In genomic region chr22:23216331-23217170, GRCh38 we compare ENCODE assay signal across 1 cellular context.
A peak's percentile ranks its signal among the peaks of the same experiment; 100 is the strongest.
TF ChIP-seq lines count a peak whose summit lies in the region.

No MANE protein-coding gene starts in this region.

TF ChIP-seq in HepG2, 621 proteins besides CTCF, POLR2A, EP300 and RAD21 (continued from another document and continues in another):
- TF ChIP-seq, protein P1, sequence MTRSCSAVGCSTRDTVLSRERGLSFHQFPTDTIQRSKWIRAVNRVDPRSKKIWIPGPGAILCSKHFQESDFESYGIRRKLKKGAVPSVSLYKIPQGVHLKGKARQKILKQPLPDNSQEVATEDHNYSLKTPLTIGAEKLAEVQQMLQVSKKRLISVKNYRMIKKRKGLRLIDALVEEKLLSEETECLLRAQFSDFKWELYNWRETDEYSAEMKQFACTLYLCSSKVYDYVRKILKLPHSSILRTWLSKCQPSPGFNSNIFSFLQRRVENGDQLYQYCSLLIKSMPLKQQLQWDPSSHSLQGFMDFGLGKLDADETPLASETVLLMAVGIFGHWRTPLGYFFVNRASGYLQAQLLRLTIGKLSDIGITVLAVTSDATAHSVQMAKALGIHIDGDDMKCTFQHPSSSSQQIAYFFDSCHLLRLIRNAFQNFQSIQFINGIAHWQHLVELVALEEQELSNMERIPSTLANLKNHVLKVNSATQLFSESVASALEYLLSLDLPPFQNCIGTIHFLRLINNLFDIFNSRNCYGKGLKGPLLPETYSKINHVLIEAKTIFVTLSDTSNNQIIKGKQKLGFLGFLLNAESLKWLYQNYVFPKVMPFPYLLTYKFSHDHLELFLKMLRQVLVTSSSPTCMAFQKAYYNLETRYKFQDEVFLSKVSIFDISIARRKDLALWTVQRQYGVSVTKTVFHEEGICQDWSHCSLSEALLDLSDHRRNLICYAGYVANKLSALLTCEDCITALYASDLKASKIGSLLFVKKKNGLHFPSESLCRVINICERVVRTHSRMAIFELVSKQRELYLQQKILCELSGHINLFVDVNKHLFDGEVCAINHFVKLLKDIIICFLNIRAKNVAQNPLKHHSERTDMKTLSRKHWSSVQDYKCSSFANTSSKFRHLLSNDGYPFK (CRISPR knock-in tag; IDR thresholded peaks at IDR 0.05; ENCODE audit: borderline replicate concordance), result 0 out of 2 replicates have a peak, but pooled peaks have one; percentile 28
- TF ChIP-seq ZBTB7B (CRISPR knock-in tag; IDR thresholded peaks at IDR 0.05) (peak; percentile 79), ZNF788 (CRISPR knock-in tag; IDR thresholded peaks at IDR 0.05; ENCODE audit: borderline replicate concordance) (peak; percentile 60; the same call in 1 of the 2 replicates), NR2C2 (CRISPR knock-in tag; IDR thresholded peaks at IDR 0.05; ENCODE audit: borderline replicate concordance) (no peak), CREM (IDR thresholded peaks at IDR 0.05) (peak; percentile 42; the same call in 1 of the 2 replicates), CREM (CRISPR knock-in tag; IDR thresholded peaks at IDR 0.05) (no peak), MYNN (CRISPR knock-in tag; IDR thresholded peaks at IDR 0.05; ENCODE audit: low read depth) (no peak), ZNF136 (CRISPR knock-in tag; IDR thresholded peaks at IDR 0.05; ENCODE audit: low read depth) (no peak), ZNF121 (CRISPR knock-in tag; IDR thresholded peaks at IDR 0.05) (no peak), ZSCAN31 (CRISPR knock-in tag; IDR thresholded peaks at IDR 0.05; ENCODE audit: low read depth) (no peak), KIAA2018 (CRISPR knock-in tag; IDR thresholded peaks at IDR 0.05; ENCODE audit: borderline replicate concordance) (no peak), TGIF2 (CRISPR knock-in tag; IDR thresholded peaks at IDR 0.05) (peak; percentile 79; the same call in 1 of the 2 replicates), KDM6A (CRISPR knock-in tag; IDR thresholded peaks at IDR 0.05; ENCODE audit: low read depth) (peak; percentile 35; the same call in 1 of the 2 replicates), ZFP37 (CRISPR knock-in tag; IDR thresholded peaks at IDR 0.05; ENCODE audit: borderline replicate concordance) (no peak), ZNF672 (CRISPR knock-in tag; IDR thresholded peaks at IDR 0.05) (no peak), GPN1 (CRISPR knock-in tag; IDR thresholded peaks at IDR 0.05; ENCODE audit: borderline replicate concordance) (no peak), ARNTL (CRISPR knock-in tag; IDR thresholded peaks at IDR 0.05) (peak; percentile 60; the same call in 1 of the 2 replicates), ZIK1 (CRISPR knock-in tag; IDR thresholded peaks at IDR 0.05; ENCODE audit: borderline replicate concordance, low read depth) (no peak), STAT5B (CRISPR knock-in tag; IDR thresholded peaks at IDR 0.05) (no peak), MBD4 (IDR thresholded peaks at IDR 0.05; ENCODE audit: borderline replicate concordance, low read length) (no peak), GATAD1 (CRISPR knock-in tag; IDR thresholded peaks at IDR 0.05) (peak; percentile 42; the same call in 1 of the 2 replicates), TCF7L2 (IDR thresholded peaks at IDR 0.05; ENCODE audit: low read depth, low read length) (no peak), TFAP4 (IDR thresholded peaks at IDR 0.05; ENCODE audit: borderline replicate concordance, low read depth) (peak; percentile 88; the same call in 1 of the 2 replicates), ZNF784 (CRISPR knock-in tag; IDR thresholded peaks at IDR 0.05; ENCODE audit: borderline replicate concordance) (peak; percentile 73), AGO1 (IDR thresholded peaks at IDR 0.05; ENCODE audit: low read depth, low read length, poor library complexity, severe bottlenecking) (no peak), BRCA1 (CRISPR knock-in tag; IDR thresholded peaks at IDR 0.05) (no peak), CEBPB (IDR thresholded peaks at IDR 0.05; ENCODE audit: borderline replicate concordance, low read depth, low read length) (peak; percentile 97), ZNF75D (CRISPR knock-in tag; IDR thresholded peaks at IDR 0.05; ENCODE audit: borderline replicate concordance) (no peak), MIER3 (CRISPR knock-in tag; IDR thresholded peaks at IDR 0.05; ENCODE audit: borderline replicate concordance) (peak; percentile 59; the same call in 1 of the 2 replicates)
- TF ChIP-seq, protein P2, sequence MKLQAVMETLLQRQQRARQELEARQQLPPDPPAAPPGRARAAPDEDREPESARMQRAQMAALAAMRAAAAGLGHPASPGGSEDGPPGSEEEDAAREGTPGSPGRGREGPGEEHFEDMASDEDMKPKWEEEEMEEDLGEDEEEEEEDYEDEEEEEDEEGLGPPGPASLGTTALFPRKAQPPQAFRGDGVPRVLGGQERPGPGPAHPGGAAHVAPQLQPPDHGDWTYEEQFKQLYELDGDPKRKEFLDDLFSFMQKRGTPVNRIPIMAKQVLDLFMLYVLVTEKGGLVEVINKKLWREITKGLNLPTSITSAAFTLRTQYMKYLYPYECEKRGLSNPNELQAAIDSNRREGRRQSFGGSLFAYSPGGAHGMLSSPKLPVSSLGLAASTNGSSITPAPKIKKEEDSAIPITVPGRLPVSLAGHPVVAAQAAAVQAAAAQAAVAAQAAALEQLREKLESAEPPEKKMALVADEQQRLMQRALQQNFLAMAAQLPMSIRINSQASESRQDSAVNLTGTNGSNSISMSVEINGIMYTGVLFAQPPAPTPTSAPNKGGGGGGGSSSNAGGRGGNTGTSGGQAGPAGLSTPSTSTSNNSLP (IDR thresholded peaks at IDR 0.05; ENCODE audit: low read depth, low read length), result peak; percentile 53; the same call in 1 of the 2 replicates
- TF ChIP-seq, protein P3, sequence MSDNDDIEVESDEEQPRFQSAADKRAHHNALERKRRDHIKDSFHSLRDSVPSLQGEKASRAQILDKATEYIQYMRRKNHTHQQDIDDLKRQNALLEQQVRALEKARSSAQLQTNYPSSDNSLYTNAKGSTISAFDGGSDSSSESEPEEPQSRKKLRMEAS (IDR thresholded peaks at IDR 0.05), result peak; percentile 63; the same call in 1 of the 2 replicates
- TF ChIP-seq, protein P4, sequence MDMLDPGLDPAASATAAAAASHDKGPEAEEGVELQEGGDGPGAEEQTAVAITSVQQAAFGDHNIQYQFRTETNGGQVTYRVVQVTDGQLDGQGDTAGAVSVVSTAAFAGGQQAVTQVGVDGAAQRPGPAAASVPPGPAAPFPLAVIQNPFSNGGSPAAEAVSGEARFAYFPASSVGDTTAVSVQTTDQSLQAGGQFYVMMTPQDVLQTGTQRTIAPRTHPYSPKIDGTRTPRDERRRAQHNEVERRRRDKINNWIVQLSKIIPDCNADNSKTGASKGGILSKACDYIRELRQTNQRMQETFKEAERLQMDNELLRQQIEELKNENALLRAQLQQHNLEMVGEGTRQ (IDR thresholded peaks at IDR 0.05; ENCODE audit: low read depth, low read length), result peak; percentile 42; the same call in 1 of the 2 replicates
- TF ChIP-seq, protein P4 (CRISPR knock-in tag; IDR thresholded peaks at IDR 0.05; ENCODE audit: borderline replicate concordance), result peak; percentile 69; the same call in 1 of the 2 replicates
- TF ChIP-seq, protein P5, sequence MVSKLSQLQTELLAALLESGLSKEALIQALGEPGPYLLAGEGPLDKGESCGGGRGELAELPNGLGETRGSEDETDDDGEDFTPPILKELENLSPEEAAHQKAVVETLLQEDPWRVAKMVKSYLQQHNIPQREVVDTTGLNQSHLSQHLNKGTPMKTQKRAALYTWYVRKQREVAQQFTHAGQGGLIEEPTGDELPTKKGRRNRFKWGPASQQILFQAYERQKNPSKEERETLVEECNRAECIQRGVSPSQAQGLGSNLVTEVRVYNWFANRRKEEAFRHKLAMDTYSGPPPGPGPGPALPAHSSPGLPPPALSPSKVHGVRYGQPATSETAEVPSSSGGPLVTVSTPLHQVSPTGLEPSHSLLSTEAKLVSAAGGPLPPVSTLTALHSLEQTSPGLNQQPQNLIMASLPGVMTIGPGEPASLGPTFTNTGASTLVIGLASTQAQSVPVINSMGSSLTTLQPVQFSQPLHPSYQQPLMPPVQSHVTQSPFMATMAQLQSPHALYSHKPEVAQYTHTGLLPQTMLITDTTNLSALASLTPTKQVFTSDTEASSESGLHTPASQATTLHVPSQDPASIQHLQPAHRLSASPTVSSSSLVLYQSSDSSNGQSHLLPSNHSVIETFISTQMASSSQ (IDR thresholded peaks at IDR 0.05; ENCODE audit: low read depth), result 0 out of 2 replicates have a peak, but pooled peaks have one; percentile 29
- TF ChIP-seq, protein P5 (CRISPR knock-in tag; IDR thresholded peaks at IDR 0.05; ENCODE audit: borderline replicate concordance), result no peak
